8 cellular contexts compared by ENCODE assay signal in genomic region chr3:58585005-58585786, GRCh38. TPM values are rescaled to one million over a fixed set of nuclear protein-coding genes. Genes with fewer than 3 reads are reported as not detected.
DNase-seq lines count a peak whose midpoint lies in the region; ATAC-seq and TF ChIP-seq lines count a peak whose summit lies in the region.

No MANE protein-coding gene starts in this region.

- TF ChIP-seq CTCF in lung (IDR thresholded peaks at IDR 0.05; ENCODE audit: control extremely low read depth, extremely low read depth) = peak; percentile 20

- peak overlapping the region; percentile 16 to 52 for H3K9ac ChIP-seq in duodenal mucosa (ENCODE audit: low read depth in 1 of 2, low read length in 2 of 2)

- H3K4me1 ChIP-seq in duodenal mucosa (ENCODE audit: control insufficient read depth in 1 of 2, insufficient read depth in 2 of 2, low read length in 2 of 2) = peaks cover 4 to 12% of the 10 kb centered on the region in 2 donors
- peaks cover 0 to 5% of the 10 kb centered on the region in 2 donors for H3K4me1 ChIP-seq in lung (ENCODE audit: control insufficient read depth in 2 of 2, insufficient read depth in 2 of 2, low read length in 2 of 2)

- DNase-seq in NK-92 treated with Interleukin-12 subunit alpha and Interleukin-12 subunit beta, amount 100 ng/mL, for 24 hours (lab: John Stamatoyannopoulos, UW) = peak; percentile 44
- DNase-seq in NK-92 (lab: John Stamatoyannopoulos, UW; ENCODE audit: unreplicated experiment) = no peak
- peak; percentile 44 for DNase-seq in NCI-H226
- DNase-seq in activated CD4-positive, alpha-beta T cell treated with anti-CD3 and anti-CD28 coated beads, Interleukin-2, amount 50 U/mL, for 48 hours = peak; percentile 62 to 76
- peak; percentile 81 for DNase-seq in lung (ENCODE audit: low spot score)
- peak in 2 of 3 donors; percentile 18 to 36 for DNase-seq in stimulated activated CD4-positive, alpha-beta T cell treated with anti-CD3 and anti-CD28 coated beads, TNF-alpha, amount 100 ng/mL, for 1 hour (ENCODE audit: low read depth in 3 of 3, low spot score in 1 of 3)

- H3K27me3 ChIP-seq in duodenal mucosa (ENCODE audit: control insufficient read depth in 1 of 2, insufficient read depth in 2 of 2, low read length in 2 of 2) = peaks cover 26 to 28% of the 10 kb centered on the region in 2 donors
- H3K27me3 ChIP-seq in lung (ENCODE audit: control insufficient read depth, insufficient read depth) = peaks cover 5% of the 10 kb centered on the region

- H3K4me3 ChIP-seq in duodenal mucosa (ENCODE audit: low read depth in 1 of 2, low read length in 2 of 2) = peak overlapping the region; percentile 75 to 81
- H3K4me3 ChIP-seq in lung = peak overlapping the region; percentile 33

- no peaks in the 10 kb centered on the region for H3K9me3 ChIP-seq in duodenal mucosa (ENCODE audit: control insufficient read depth in 1 of 2, low read length in 2 of 2)
- no peaks in the 10 kb centered on the region for H3K9me3 ChIP-seq in lung (ENCODE audit: control insufficient read depth in 2 of 2, insufficient read depth in 1 of 2, low read length in 1 of 2)

- H3K36me3 ChIP-seq in duodenal mucosa (ENCODE audit: control insufficient read depth in 1 of 2, insufficient read depth in 2 of 2, low read length in 2 of 2) = no peaks in the 10 kb centered on the region
- no peaks in the 10 kb centered on the region for H3K36me3 ChIP-seq in lung (ENCODE audit: control insufficient read depth in 2 of 2, insufficient read depth in 2 of 2, low read length in 2 of 2)

- peak; percentile 85 for ATAC-seq in HG03045 (IDR thresholded peaks at IDR 0.05; ENCODE audit: unreplicated experiment)
- peak; percentile 92 for ATAC-seq in lung (ENCODE audit: insufficient read depth, low FRiP score)

- 2 to 6% methylated on average over 39 to 46 of the region's 46 CpGs for WGBS in lung, 2 donors

- H3K27ac ChIP-seq in duodenal mucosa (ENCODE audit: low read depth, low read length) (peak overlapping the region; percentile 47), lung (ENCODE audit: low read depth in 1 of 2, low read length in 1 of 2) (peak overlapping the region; percentile 58 to 69)

RNA-seq across cellular contexts. Expression of gene FAM107A, which starts 8.0 kb away (rescaled TPM):
- total RNA-seq in lung = 10 to 100 TPM in 1 of 2 donors, 1 to 10 TPM in 1; 4.2 to 83.6 TPM
- polyA plus RNA-seq in lung = 10 to 100 TPM; 21.3 to 48.1 TPM

RNA-seq across cellular contexts. Expression of gene ACOX2, which starts 48.2 kb away (rescaled TPM):
- total RNA-seq in lung = 10 to 100 TPM; 10.2 to 24.4 TPM
- polyA plus RNA-seq in lung = 10 to 100 TPM in 1 of 2 donors, 1 to 10 TPM in 1; 5.3 to 13.1 TPM
